Comparison of ENCODE assay signal across 8 cellular contexts in genomic region chrX:134718329-134719317, GRCh38.
A peak's percentile ranks its signal among the peaks of the same experiment; 100 is the strongest.
DNase-seq lines count a peak whose midpoint lies in the region; ATAC-seq lines count a peak whose summit lies in the region.

No MANE protein-coding gene starts in this region.

- DNase-seq in stimulated activated CD4-positive, alpha-beta T cell treated with anti-CD3 and anti-CD28 coated beads, Interleukin-1b, Interleukin-23, amount 100 ng/mL, for 48 hours, result peak; percentile 35
- no peak for DNase-seq in stimulated activated CD4-positive, alpha-beta T cell treated with anti-CD3 and anti-CD28 coated beads, Interleukin-4, amount 100 ng/mL, for 1 hour
- DNase-seq in SW480 (ENCODE audit: low spot score) (peak; percentile 83), fibroblast of the conjunctiva (ENCODE audit: low read depth) (peak; percentile 73), GDM1 (lab: John Stamatoyannopoulos, UW) (no peak)
- DNase-seq in stimulated activated CD8-positive, alpha-beta memory T cell treated with anti-CD3 and anti-CD28 coated beads, Interleukin-4, amount 100 ng/mL, for 48 hours, result peak; percentile 33

- peak; percentile 54 for ATAC-seq in HG03442 (IDR thresholded peaks at IDR 0.05; ENCODE audit: unreplicated experiment)
- ATAC-seq in HG02970 (IDR thresholded peaks at IDR 0.05; ENCODE audit: low FRiP score, unreplicated experiment), result no peak

Comparison
In these comparisons a context has a peak if more than half of its experiments do, and no peak if none do; other contexts are left out.
1. DNase-seq: peak in stimulated activated CD4-positive, alpha-beta T cell treated with anti-CD3 and anti-CD28 coated beads, Interleukin-1b, Interleukin-23, amount 100 ng/mL, for 48 hours (single experiment), SW480 (single experiment), fibroblast of the conjunctiva (single experiment) and stimulated activated CD8-positive, alpha-beta memory T cell treated with anti-CD3 and anti-CD28 coated beads, Interleukin-4, amount 100 ng/mL, for 48 hours (single experiment); none in stimulated activated CD4-positive, alpha-beta T cell treated with anti-CD3 and anti-CD28 coated beads, Interleukin-4, amount 100 ng/mL, for 1 hour (single experiment) and GDM1 (single experiment).